In genomic region chr11:11898648-11899047, GRCh38 we compare ENCODE assay signal across 17 cellular contexts.
"Had no signal": no experiment of that assay in that cellular context is flagged by ENCODE, and none has a peak within 500 bp of the region (broad histone marks: within the 10 kb centered on the region; RNA-seq: fewer than 3 reads in every experiment).

No MANE protein-coding gene starts in this region.

- H3K4me1 Mint-ChIP-seq: nephron had no signal

- H3K27ac ChIP-seq: psoas muscle, right lobe of liver, suprapubic skin had no signal

- H3K27ac Mint-ChIP-seq: nephron; stimulated activated naive CD8-positive, alpha-beta T cell treated with anti-CD3 and anti-CD28 coated beads, Interleukin-15, Interleukin-2, amounts not matched to agents 100 ng/mL and 50 ng/mL, for 24 hours; T-helper 2 cell treated with Interferon-gamma antibody and Interleukin-4, amounts not matched to agents 5 μg/mL and 100 μg/mL, for 36 hours had no signal

- H3K4me3 ChIP-seq: psoas muscle, right lobe of liver, suprapubic skin had no signal

- H3K9me3 Mint-ChIP-seq: nephron; stimulated activated naive CD8-positive, alpha-beta T cell treated with anti-CD3 and anti-CD28 coated beads, Interleukin-15, Interleukin-2, amounts not matched to agents 100 ng/mL and 50 ng/mL, for 24 hours; T-helper 2 cell treated with Interferon-gamma antibody and Interleukin-4, amounts not matched to agents 5 μg/mL and 100 μg/mL, for 36 hours had no signal

- H3K4me3 Mint-ChIP-seq: nephron; stimulated activated naive CD8-positive, alpha-beta T cell treated with anti-CD3 and anti-CD28 coated beads, Interleukin-15, Interleukin-2, amounts not matched to agents 100 ng/mL and 50 ng/mL, for 24 hours; T-helper 2 cell treated with Interferon-gamma antibody and Interleukin-4, amounts not matched to agents 5 μg/mL and 100 μg/mL, for 36 hours had no signal

- H3K4me1 ChIP-seq: psoas muscle, right lobe of liver, suprapubic skin had no signal

- H3K27me3 ChIP-seq: right lobe of liver, suprapubic skin had no signal

- DNase-seq: activated CD4-positive, alpha-beta T cell treated with anti-CD3 and anti-CD28 coated beads, Interleukin-2, amount 50 U/mL, for 1 hour; activated CD4-positive, CD25-positive, alpha-beta regulatory T cell; activated effector memory CD4-positive, alpha-beta T cell treated with Interleukin-2 at 50 U/mL for 16 hours; activated T-cell treated with anti-CD3 and anti-CD28 coated beads for 4 hours; aorta; dermis blood vessel endothelial cell; erythroblast; islet precursor cell; mesenchymal stem cell; psoas muscle; right lobe of liver; SW 1271; trophoblast cell had no signal

- H3K27me3 Mint-ChIP-seq: stimulated activated naive CD8-positive, alpha-beta T cell treated with anti-CD3 and anti-CD28 coated beads, Interleukin-15, Interleukin-2, amounts not matched to agents 100 ng/mL and 50 ng/mL, for 24 hours had no signal

- H3K9me3 ChIP-seq: psoas muscle, right lobe of liver, suprapubic skin had no signal
